In the genomic region with DNA sequence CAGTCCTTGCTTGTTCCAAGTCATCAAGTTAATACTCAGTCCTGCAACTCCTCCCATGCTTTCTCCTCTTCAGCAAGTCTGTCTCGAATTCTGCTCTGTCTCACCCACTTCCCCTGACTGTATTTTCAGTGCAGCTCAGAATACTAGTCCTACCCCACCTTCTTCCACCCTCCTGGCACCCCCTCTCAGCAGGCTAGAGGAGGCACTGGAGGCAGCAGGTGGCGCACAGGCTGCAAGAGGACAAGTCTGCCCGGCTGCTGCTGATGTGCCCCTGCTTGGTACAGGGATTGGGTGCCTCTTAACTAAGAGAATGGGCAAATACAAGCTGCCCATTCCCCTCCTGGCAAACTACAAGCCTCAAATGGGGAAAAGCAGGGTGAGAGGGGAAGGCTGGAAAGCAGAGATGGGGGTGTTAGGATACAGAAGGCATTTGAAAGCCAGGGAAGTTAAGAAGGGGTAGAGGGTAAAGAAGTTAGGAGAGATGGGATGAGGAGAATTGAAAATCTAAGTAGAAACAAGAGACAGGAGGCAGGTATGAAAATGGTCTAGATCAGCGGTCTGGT, we compare ENCODE assay signal across 8 cellular contexts. TPM values are rescaled to one million over a fixed set of nuclear protein-coding genes. Genes with fewer than 3 reads are reported as not detected.
DNase-seq lines count a peak whose midpoint lies in the region; ATAC-seq and TF ChIP-seq lines count a peak whose summit lies in the region.

No MANE protein-coding gene starts in this region.

- no peak for TF ChIP-seq CTCF in natural killer cell (IDR thresholded peaks at IDR 0.05)
- no peak for TF ChIP-seq CTCF in choroid plexus epithelial cell (conservative IDR thresholded peaks at IDR 0.05; ENCODE audit: low read depth, low read length)
- no peak for TF ChIP-seq CTCF in lower leg skin (IDR thresholded peaks at IDR 0.05)

- H3K18ac ChIP-seq in mesendoderm (ENCODE audit: low read length) = peak overlapping the region; percentile 44

- H3K4me2 ChIP-seq in mesendoderm (ENCODE audit: low read length) = no peak overlapping the region

- peaks cover 46% of the 10 kb centered on the region for H3K79me2 ChIP-seq in mesendoderm (ENCODE audit: control insufficient read depth, insufficient read depth, low read length)

- peak overlapping the region; percentile 59 for H3K9ac ChIP-seq in mesendoderm (ENCODE audit: low read length)

- peak overlapping the region; percentile 90 for H3K23ac ChIP-seq in mesendoderm (ENCODE audit: low read length)

- H2AK5ac ChIP-seq in mesendoderm (ENCODE audit: low read length) = peak overlapping the region; percentile 2

- no peak overlapping the region for H3K4me3 Mint-ChIP-seq in natural killer cell
- no peak overlapping the region for H3K4me3 Mint-ChIP-seq in natural killer cell treated with Interleukin-12 subunit alpha and Interleukin-12 subunit beta and Interleukin-15 and Interleukin-18, amount 100 ng/mL, for 72 hours

- H3K27me3 Mint-ChIP-seq in natural killer cell (ENCODE audit: low read depth in 2 of 2) = no peaks in the 10 kb centered on the region
- no peaks in the 10 kb centered on the region for H3K27me3 Mint-ChIP-seq in natural killer cell treated with Interleukin-12 subunit alpha and Interleukin-12 subunit beta and Interleukin-15 and Interleukin-18, amount 100 ng/mL, for 72 hours

- no peak overlapping the region for H2BK120ac ChIP-seq in mesendoderm (ENCODE audit: low read depth, low read length)

- H3K4me3 ChIP-seq in choroid plexus epithelial cell (ENCODE audit: low read depth, low read length) (no peak overlapping the region), mesendoderm (ENCODE audit: low read length) (no peak overlapping the region), lower leg skin (ENCODE audit: low read depth, poor library complexity, severe bottlenecking) (no peak overlapping the region)

- H3K79me1 ChIP-seq in mesendoderm (ENCODE audit: low read length) = peaks cover 48% of the 10 kb centered on the region

- H3K27me3 ChIP-seq in mesendoderm (ENCODE audit: insufficient read depth, low read length, poor library complexity) = no peaks in the 10 kb centered on the region

- peak overlapping the region; percentile 17 for H2BK5ac ChIP-seq in mesendoderm (ENCODE audit: low read length)

- no peak overlapping the region for H4K5ac ChIP-seq in mesendoderm (ENCODE audit: low read length)

- H3K9me3 Mint-ChIP-seq in natural killer cell = no peaks in the 10 kb centered on the region
- H3K9me3 Mint-ChIP-seq in natural killer cell treated with Interleukin-12 subunit alpha and Interleukin-12 subunit beta and Interleukin-15 and Interleukin-18, amount 100 ng/mL, for 72 hours = no peaks in the 10 kb centered on the region

- H3K4me1 Mint-ChIP-seq in natural killer cell = peaks cover 17 to 22% of the 10 kb centered on the region in 2 donors
- peaks cover 11 to 20% of the 10 kb centered on the region in 2 donors for H3K4me1 Mint-ChIP-seq in natural killer cell treated with Interleukin-12 subunit alpha and Interleukin-12 subunit beta and Interleukin-15 and Interleukin-18, amount 100 ng/mL, for 72 hours (ENCODE audit: low read depth in 2 of 2)

- peak overlapping the region; percentile 0 for H3K27ac ChIP-seq in mesendoderm (ENCODE audit: low read depth, low read length)

- H2BK15ac ChIP-seq in mesendoderm (replicated peaks; ENCODE audit: low read depth) = no peak overlapping the region

- peaks cover 13% of the 10 kb centered on the region for H3K36me3 Mint-ChIP-seq in natural killer cell
- peaks cover 30% of the 10 kb centered on the region for H3K36me3 Mint-ChIP-seq in natural killer cell treated with Interleukin-12 subunit alpha and Interleukin-12 subunit beta and Interleukin-15 and Interleukin-18, amount 100 ng/mL, for 72 hours

- H3K56ac ChIP-seq in mesendoderm (ENCODE audit: low read length) = peak overlapping the region; percentile 84

- TF ChIP-seq POLR2A in lower leg skin (IDR thresholded peaks at IDR 0.05) = no peak

- intact Hi-C loops in natural killer cell (cut with micrococcal nuclease) (no loop called here), lower leg skin (cut with DNase I; ENCODE audit: low total_unique reads) (loop anchor here (10.0 kb wide), 1 partner anchor 52 kb away; a partner anchor contains a TSS)

- no CpG with 5 or more reads among the region's 4 CpGs for WGBS in mesendoderm (ENCODE audit: extremely low coverage, insufficient coverage, low lambda C conversion rate)
- 61 to 72% methylated on average over 4 of the region's 4 CpGs for WGBS in lower leg skin, 2 donors

- H3K4ac ChIP-seq in mesendoderm (ENCODE audit: low read depth, low read length) = peak overlapping the region; percentile 93

- peaks cover 34% of the 10 kb centered on the region for H3K4me1 ChIP-seq in mesendoderm (ENCODE audit: control insufficient read depth, low read depth, low read length)

- H4K8ac ChIP-seq in mesendoderm (ENCODE audit: low read depth, low read length) = no peak overlapping the region

- H3K27ac Mint-ChIP-seq in natural killer cell = no peak overlapping the region
- no peak overlapping the region for H3K27ac Mint-ChIP-seq in natural killer cell treated with Interleukin-12 subunit alpha and Interleukin-12 subunit beta and Interleukin-15 and Interleukin-18, amount 100 ng/mL, for 72 hours

- ATAC-seq in natural killer cell = peak; percentile 45 to 62 (median 54)
- ATAC-seq in natural killer cell treated with Interleukin-12 subunit alpha and Interleukin-12 subunit beta and Interleukin-15 and Interleukin-18, amount 100 ng/mL, for 72 hours = no peak
- ATAC-seq in HG03025 (IDR thresholded peaks at IDR 0.05; ENCODE audit: low FRiP score, unreplicated experiment) = no peak

- DNase-seq in natural killer cell (peak; percentile 32), OCI-M1 (lab: John Stamatoyannopoulos, UW) (peak; percentile 25), choroid plexus epithelial cell (ENCODE audit: low read depth) (peak; percentile 62), mesendoderm (no peak), lower leg skin (ENCODE audit: low spot score in 2 of 2) (no peak), GOT3 (lab: John Stamatoyannopoulos, UW) (no peak)
- no peak for DNase-seq in natural killer cell treated with Interleukin-12 subunit alpha and Interleukin-12 subunit beta and Interleukin-15 and Interleukin-18, amount 100 ng/mL, for 72 hours (ENCODE audit: low spot score)

- H3K36me3 ChIP-seq in mesendoderm (ENCODE audit: control insufficient read depth, insufficient read depth, low read length) = peaks cover 15% of the 10 kb centered on the region

RNA-seq across cellular contexts. Expression of a gene that starts 5.0 kb away (rescaled TPM):
- 100 to 1,000 TPM; 509 to 552 (median 528) TPM for total RNA-seq in natural killer cell
- total RNA-seq in natural killer cell treated with Interleukin-12 subunit alpha and Interleukin-12 subunit beta and Interleukin-15 and Interleukin-18, amount 100 ng/mL, for 72 hours = 100 to 1,000 TPM; 490 to 539 TPM
- polyA plus RNA-seq in mesendoderm (2013, experiment 1 of 2) = 27.1 TPM
- 27.7 TPM for polyA plus RNA-seq in mesendoderm (2013, experiment 2 of 2)
- total RNA-seq in lower leg skin = 100 to 1,000 TPM; 101 to 176 (median 155) TPM

RNA-seq across cellular contexts. Expression of a gene that starts 5.5 kb away (rescaled TPM):
- total RNA-seq in natural killer cell (10 to 100 TPM; 15.7 to 19.7 (median 18.8) TPM), lower leg skin (10 to 100 TPM; 18.2 to 26.6 (median 20.5) TPM)
- 10 to 100 TPM; 29.4 to 35.7 TPM for total RNA-seq in natural killer cell treated with Interleukin-12 subunit alpha and Interleukin-12 subunit beta and Interleukin-15 and Interleukin-18, amount 100 ng/mL, for 72 hours
- polyA plus RNA-seq in mesendoderm (2013, experiment 1 of 2) = 19.8 TPM
- polyA plus RNA-seq in mesendoderm (2013, experiment 2 of 2) = 19.8 TPM

RNA-seq across cellular contexts. Expression of a gene that starts 22.1 kb away (rescaled TPM):
- total RNA-seq in natural killer cell (100 to 1,000 TPM in 2 of 3 donors, 10 to 100 TPM in 1; 76.4 to 118 (median 101) TPM), lower leg skin (10 to 100 TPM; 53.7 to 83.3 (median 65.0) TPM)
- total RNA-seq in natural killer cell treated with Interleukin-12 subunit alpha and Interleukin-12 subunit beta and Interleukin-15 and Interleukin-18, amount 100 ng/mL, for 72 hours = 10 to 100 TPM; 68.4 to 81.4 TPM
- polyA plus RNA-seq in mesendoderm (2013, experiment 1 of 2) = 35.0 TPM
- polyA plus RNA-seq in mesendoderm (2013, experiment 2 of 2) = 35.8 TPM

RNA-seq across cellular contexts. Expression of a gene that starts 22.1 kb away (rescaled TPM):
- total RNA-seq in natural killer cell (10 to 100 TPM; 22.3 to 26.4 (median 23.3) TPM), lower leg skin (10 to 100 TPM; 17.1 to 26.4 (median 22.1) TPM)
- total RNA-seq in natural killer cell treated with Interleukin-12 subunit alpha and Interleukin-12 subunit beta and Interleukin-15 and Interleukin-18, amount 100 ng/mL, for 72 hours = 10 to 100 TPM; 17.9 to 19.6 TPM
- 10.1 TPM for polyA plus RNA-seq in mesendoderm (2013, experiment 1 of 2)
- 10.0 TPM for polyA plus RNA-seq in mesendoderm (2013, experiment 2 of 2)

RNA-seq across cellular contexts. Expression of a gene that starts 27.1 kb away (rescaled TPM):
- total RNA-seq in natural killer cell = not detected
- total RNA-seq in natural killer cell treated with Interleukin-12 subunit alpha and Interleukin-12 subunit beta and Interleukin-15 and Interleukin-18, amount 100 ng/mL, for 72 hours = not detected
- polyA plus RNA-seq in mesendoderm (2013, experiment 1 of 2) = 0.70 TPM
- 0.85 TPM for polyA plus RNA-seq in mesendoderm (2013, experiment 2 of 2)
- 1 to 10 TPM in 1 of 4 donors, under 1 TPM in 1, not detected in 2; 0.55 to 2.8 TPM for total RNA-seq in lower leg skin

Comparison
In these comparisons a context has a peak if more than half of its experiments do, and no peak if none do; other contexts are left out.
1. ATAC-seq: peak in natural killer cell (3 of 3); none in natural killer cell treated with Interleukin-12 subunit alpha and Interleukin-12 subunit beta and Interleukin-15 and Interleukin-18, amount 100 ng/mL, for 72 hours (0 of 2) and HG03025 (single experiment).
2. DNase-seq: peak in natural killer cell (single experiment), OCI-M1 (single experiment) and choroid plexus epithelial cell (single experiment); none in natural killer cell treated with Interleukin-12 subunit alpha and Interleukin-12 subunit beta and Interleukin-15 and Interleukin-18, amount 100 ng/mL, for 72 hours (single experiment), mesendoderm (single experiment), lower leg skin (0 of 2) and GOT3 (single experiment).